ENCODE assay signal across 8 cellular contexts in the genomic region with DNA sequence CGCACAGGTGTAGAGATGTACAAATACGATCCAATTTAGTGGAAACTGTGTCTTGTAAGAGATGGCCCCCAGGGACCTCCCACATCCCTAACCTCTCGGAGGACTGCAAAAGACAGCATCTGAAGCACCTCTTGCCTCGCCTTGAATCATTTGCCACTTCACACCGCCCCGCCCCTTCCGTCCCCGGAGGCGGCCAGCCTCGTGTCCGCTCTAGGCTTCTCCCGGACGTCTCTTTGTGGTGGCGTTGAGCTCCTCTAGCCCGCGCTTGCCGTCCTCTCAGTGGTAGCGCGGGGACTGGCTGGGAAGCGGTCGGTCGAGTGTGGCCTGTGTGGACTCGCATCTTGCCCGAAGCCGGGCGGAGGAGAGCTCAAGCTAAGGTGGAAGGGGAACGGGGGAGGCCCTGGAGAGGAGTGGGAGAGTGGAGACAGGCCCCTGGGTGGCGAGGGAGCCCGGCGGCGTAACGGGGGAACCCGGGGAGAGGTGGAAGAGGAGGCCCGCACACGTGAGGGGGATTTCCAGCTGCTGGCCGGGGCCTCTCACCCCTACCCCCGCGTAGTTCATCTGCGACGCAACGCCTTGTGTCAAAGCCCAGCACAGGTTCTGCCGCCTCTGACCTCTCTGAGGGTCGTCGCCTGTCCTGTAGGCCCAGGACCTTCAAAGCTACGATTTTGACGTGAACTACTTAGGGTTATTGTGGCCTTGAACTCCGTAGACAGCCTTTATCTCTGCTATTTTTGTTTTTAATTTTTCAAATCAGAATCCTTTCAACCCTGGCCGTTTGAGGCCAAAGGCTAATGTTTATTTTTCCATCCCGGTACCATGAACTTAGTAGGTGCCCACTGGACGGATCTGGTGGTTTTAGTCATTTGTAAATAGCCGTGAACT. TPM values are rescaled to one million over a fixed set of nuclear protein-coding genes. Genes with fewer than 3 reads are reported as not detected.
DNase-seq lines count a peak whose midpoint lies in the region; ATAC-seq and TF ChIP-seq lines count a peak whose summit lies in the region.

A gene (plus strand): TSS at position 279 of the 885 bp plus-strand sequence. CDS start 7,845 bp downstream, outside the sequence.

- H3K4me1 Mint-ChIP-seq in effector memory CD8-positive, alpha-beta T cell (ENCODE audit: low read depth in 2 of 2) = peaks cover 24 to 43% of the 10 kb centered on the region in 2 donors
- H3K4me1 Mint-ChIP-seq in memory B cell = peaks cover 27% of the 10 kb centered on the region

- H3K4me3 Mint-ChIP-seq in effector memory CD8-positive, alpha-beta T cell = peak within 1 kb of the TSS; percentile 98 to 99
- H3K4me3 Mint-ChIP-seq in memory B cell = peak within 1 kb of the TSS; percentile 99

- no peak for TF ChIP-seq CTCF in GM20000 (IDR thresholded peaks at IDR 0.05; ENCODE audit: extremely low read depth, missing control alignments)

- H3K36me3 Mint-ChIP-seq in effector memory CD8-positive, alpha-beta T cell (ENCODE audit: insufficient read depth) = peaks cover 14% of the 10 kb centered on the region
- peaks cover 5% of the 10 kb centered on the region for H3K36me3 Mint-ChIP-seq in memory B cell

- peak within 1 kb of the TSS; percentile 100 for H3K27ac Mint-ChIP-seq in effector memory CD8-positive, alpha-beta T cell
- H3K27ac Mint-ChIP-seq in memory B cell = peak within 1 kb of the TSS; percentile 99

- H3K27me3 Mint-ChIP-seq in effector memory CD8-positive, alpha-beta T cell = no peaks in the 10 kb centered on the region
- peaks cover 4% of the 10 kb centered on the region for H3K27me3 Mint-ChIP-seq in memory B cell

- peak; percentile 56 for DNase-seq in CMK (ENCODE audit: low read depth)
- peak; percentile 85 for DNase-seq in GM20000 (ENCODE audit: low spot score)
- DNase-seq in HT-29 (ENCODE audit: low spot score) = peak; percentile 96
- peak; percentile 92 to 98 for DNase-seq in NOMO-1 (lab: John Stamatoyannopoulos, UW; ENCODE audit: unreplicated experiment in 2 of 2)
- peak; percentile 74 to 82 for DNase-seq in activated CD8-positive, alpha-beta memory T cell treated with anti-CD3 and anti-CD28 coated beads for 4 hours (ENCODE audit: low read depth in 2 of 2)
- DNase-seq in effector memory CD8-positive, alpha-beta T cell = peak; percentile 83 to 85 (median 84)
- DNase-seq in memory B cell (ENCODE audit: low spot score in 2 of 2) = peak; percentile 84 to 88
- DNase-seq in stimulated activated CD8-positive, alpha-beta memory T cell treated with anti-CD3 and anti-CD28 coated beads, Interleukin-12 subunit alpha, Interleukin-12 subunit beta, amount 100 ng/mL, for 24 hours (ENCODE audit: extremely low read depth) = peak; percentile 80

- H3K9me3 Mint-ChIP-seq in effector memory CD8-positive, alpha-beta T cell = no peaks in the 10 kb centered on the region
- no peaks in the 10 kb centered on the region for H3K9me3 Mint-ChIP-seq in memory B cell

- peak; percentile 85 for ATAC-seq in effector memory CD8-positive, alpha-beta T cell (replicated peaks)
- ATAC-seq in memory B cell (ENCODE audit: low read depth) = peak; percentile 88

RNA-seq across cellular contexts. Expression of the gene that starts here (rescaled TPM):
- 5.5 and 5.6 TPM in 2 replicates for total RNA-seq in HT-29 (2014; rRNA removed; shearing (Covaris generic))

Comparison
In these comparisons a context has a peak if more than half of its experiments do, and no peak if none do; other contexts are left out.
1. Peak in every context shown above with its lines: DNase-seq and ATAC-seq.